Comparison of ENCODE assay signal across 11 cellular contexts in the genomic region with DNA sequence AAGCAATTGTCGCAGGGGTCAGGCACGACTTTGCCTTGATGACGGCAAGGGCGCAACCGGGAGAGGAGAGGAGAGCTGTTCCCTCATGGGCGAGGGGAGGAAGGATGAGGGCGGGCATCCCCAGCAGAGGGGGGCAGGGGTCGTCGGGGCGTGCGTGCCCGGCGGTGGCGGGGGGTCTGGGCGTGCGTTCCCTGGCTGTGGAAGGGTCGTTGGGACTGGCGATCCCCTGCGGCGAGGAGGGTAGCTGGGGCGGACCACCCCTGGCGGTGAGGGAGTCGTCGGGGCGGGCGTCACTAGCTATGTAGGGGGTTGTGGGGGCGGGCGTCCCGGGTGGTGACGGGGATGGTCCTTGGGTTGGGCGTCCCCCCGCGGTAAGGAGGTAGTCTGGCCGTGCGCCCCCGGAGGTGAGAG. TPM values are rescaled to one million over a fixed set of nuclear protein-coding genes. Genes with fewer than 3 reads are reported as not detected.
A peak's percentile ranks its signal among the peaks of the same experiment; 100 is the strongest.
DNase-seq lines count a peak whose midpoint lies in the region; ATAC-seq, FAIRE-seq and TF ChIP-seq lines count a peak whose summit lies in the region.
"Had no signal": no experiment of that assay in that cellular context is flagged by ENCODE, and none has a peak within 500 bp of the region (broad histone marks: within the 10 kb centered on the region; RNA-seq: fewer than 3 reads in every experiment).

No MANE protein-coding gene starts in this region.

- H4K20me1 ChIP-seq in neural cell (ENCODE audit: insufficient read depth), result no peaks in the 10 kb centered on the region

- no peaks in the 10 kb centered on the region for H3K9me3 ChIP-seq in CD4-positive, CD25-positive, alpha-beta regulatory T cell (ENCODE audit: control insufficient read depth in 2 of 2, low read length in 2 of 2)
- H3K9me3 ChIP-seq in breast epithelium, result no peaks in the 10 kb centered on the region
- H3K9me3 ChIP-seq in neural cell (ENCODE audit: low read length), result peaks cover 8% of the 10 kb centered on the region

- peaks cover 0 to 47% (median 20%) of the 10 kb centered on the region in 4 donors for H3K4me1 Mint-ChIP-seq in CD4-positive, CD25-positive, alpha-beta regulatory T cell

- peaks cover 9% of the 10 kb centered on the region for H3K27me3 ChIP-seq in CD4-positive, CD25-positive, alpha-beta regulatory T cell (ENCODE audit: control insufficient read depth, insufficient read depth, low read length)
- peaks cover 25 to 68% of the 10 kb centered on the region in 2 donors for H3K27me3 ChIP-seq in breast epithelium
- peaks cover 93% of the 10 kb centered on the region for H3K27me3 ChIP-seq in neural cell (ENCODE audit: insufficient read depth, low read depth, low read length)

- H3K79me2 ChIP-seq in neural cell (replicated peaks; ENCODE audit: insufficient read depth, low read length), result no peaks in the 10 kb centered on the region

- no peak overlapping the region for H3K4me3 ChIP-seq in CD4-positive, CD25-positive, alpha-beta regulatory T cell (ENCODE audit: low read depth, low read length)
- H3K4me3 ChIP-seq in breast epithelium (peak overlapping the region; percentile 34 to 61 (median 40)), neural cell (ENCODE audit: low read length) (peak overlapping the region; percentile 57)

- no peak for TF ChIP-seq EP300 in neural cell (conservative IDR thresholded peaks at IDR 0.05; ENCODE audit: poor library complexity, severe bottlenecking)

- H3K4me2 ChIP-seq in neural cell (ENCODE audit: low read length), result no peak overlapping the region

- DNase-seq in CD4-positive, CD25-positive, alpha-beta regulatory T cell, result no peak
- no peak for DNase-seq in HTR-8/SVneo (ENCODE audit: insufficient read length, low spot score)
- no peak for DNase-seq in breast epithelium (ENCODE audit: low spot score in 2 of 2)
- DNase-seq in amygdala (lab: John Stamatoyannopoulos, UW), result no peak
- DNase-seq in NCI-H2196 (lab: John Stamatoyannopoulos, UW; ENCODE audit: unreplicated experiment), result no peak
- DNase-seq: DND-41; stimulated activated CD4-positive, alpha-beta T cell treated with anti-CD3 and anti-CD28 coated beads, Interleukin-1b, Interleukin-23, amount 100 ng/mL, for 48 hours had no signal

- FAIRE-seq in HTR-8/SVneo (lab: Jason Lieb, UNC), result peak; percentile 58

- H3K4me1 ChIP-seq in CD4-positive, CD25-positive, alpha-beta regulatory T cell (ENCODE audit: control insufficient read depth, insufficient read depth, low read length, poor library complexity, severe bottlenecking), result peaks cover 43% of the 10 kb centered on the region
- peaks cover 7 to 23% of the 10 kb centered on the region in 2 donors for H3K4me1 ChIP-seq in breast epithelium

- intact Hi-C loops in breast epithelium (cut with DNase I; ENCODE audit: low total_unique reads), result no loop called here

- H3K27ac Mint-ChIP-seq in CD4-positive, CD25-positive, alpha-beta regulatory T cell, result peak overlapping the region in 1 of 3 donors; percentile 48

- H3K9me3 Mint-ChIP-seq in CD4-positive, CD25-positive, alpha-beta regulatory T cell, result peaks cover 0 to 5% (median 0%) of the 10 kb centered on the region in 7 donors

- no peak for ATAC-seq in CD4-positive, CD25-positive, alpha-beta regulatory T cell (ENCODE audit: low read depth in 2 of 2)
- ATAC-seq in HG02759 (IDR thresholded peaks at IDR 0.05; ENCODE audit: unreplicated experiment), result no peak
- no peak for ATAC-seq in HG02885 (IDR thresholded peaks at IDR 0.05; ENCODE audit: poor library complexity, unreplicated experiment)

- H3F3A ChIP-seq in neural cell (ENCODE audit: insufficient read depth, low read length, poor library complexity, severe bottlenecking), result no peaks in the 10 kb centered on the region

- no peak overlapping the region for H3K9ac ChIP-seq in neural cell (ENCODE audit: low read length)

- TF ChIP-seq CTCF in breast epithelium (IDR thresholded peaks at IDR 0.05) (no peak), neural cell (IDR thresholded peaks at IDR 0.05; ENCODE audit: poor library complexity, severe bottlenecking) (no peak)

- H2AFZ ChIP-seq in neural cell (ENCODE audit: low read depth, low read length), result no peak overlapping the region

- peak overlapping the region in 3 of 4 donors; percentile 72 to 91 (median 84) for H3K4me3 Mint-ChIP-seq in CD4-positive, CD25-positive, alpha-beta regulatory T cell

- H3K9me2 ChIP-seq in neural cell (ENCODE audit: insufficient read depth, low read length), result no peaks in the 10 kb centered on the region

- TF ChIP-seq POLR2A in breast epithelium (IDR thresholded peaks at IDR 0.05), result no peak

- H3K27ac ChIP-seq in CD4-positive, CD25-positive, alpha-beta regulatory T cell (ENCODE audit: insufficient read depth, low read length, poor library complexity, severe bottlenecking), result no peak overlapping the region
- no peak overlapping the region for H3K27ac ChIP-seq in breast epithelium
- no peak overlapping the region for H3K27ac ChIP-seq in neural cell (ENCODE audit: low read length)
- H3K27ac ChIP-seq: VCaP had no signal

- H3K36me3 ChIP-seq in CD4-positive, CD25-positive, alpha-beta regulatory T cell (ENCODE audit: control insufficient read depth, insufficient read depth, low read length), result no peaks in the 10 kb centered on the region
- no peaks in the 10 kb centered on the region for H3K36me3 ChIP-seq in breast epithelium
- no peaks in the 10 kb centered on the region for H3K36me3 ChIP-seq in neural cell (ENCODE audit: insufficient read depth, low read length)

- TF ChIP-seq RAD21 in neural cell (conservative IDR thresholded peaks at IDR 0.05), result no peak

- H3K36me3 Mint-ChIP-seq in CD4-positive, CD25-positive, alpha-beta regulatory T cell, result no peaks in the 10 kb centered on the region

- peaks cover 76% of the 10 kb centered on the region for H3K27me3 Mint-ChIP-seq in CD4-positive, CD25-positive, alpha-beta regulatory T cell

TF ChIP-seq in neural cell, 6 proteins besides CTCF, POLR2A, EP300 and RAD21:
- no peak for TF ChIP-seq SMC3 (conservative IDR thresholded peaks at IDR 0.05; ENCODE audit: poor library complexity)
- TF ChIP-seq POLR2AphosphoS5 (IDR thresholded peaks at IDR 0.05), result no peak
- TF ChIP-seq MXI1 (conservative IDR thresholded peaks at IDR 0.05; ENCODE audit: poor library complexity, severe bottlenecking), result no peak
- no peak for TF ChIP-seq TAF1 (IDR thresholded peaks at IDR 0.05; ENCODE audit: low read depth)
- no peak for TF ChIP-seq EZH2 (IDR thresholded peaks at IDR 0.05; ENCODE audit: borderline replicate concordance, insufficient read depth, low read length, poor library complexity, severe bottlenecking)
- TF ChIP-seq, protein P1, sequence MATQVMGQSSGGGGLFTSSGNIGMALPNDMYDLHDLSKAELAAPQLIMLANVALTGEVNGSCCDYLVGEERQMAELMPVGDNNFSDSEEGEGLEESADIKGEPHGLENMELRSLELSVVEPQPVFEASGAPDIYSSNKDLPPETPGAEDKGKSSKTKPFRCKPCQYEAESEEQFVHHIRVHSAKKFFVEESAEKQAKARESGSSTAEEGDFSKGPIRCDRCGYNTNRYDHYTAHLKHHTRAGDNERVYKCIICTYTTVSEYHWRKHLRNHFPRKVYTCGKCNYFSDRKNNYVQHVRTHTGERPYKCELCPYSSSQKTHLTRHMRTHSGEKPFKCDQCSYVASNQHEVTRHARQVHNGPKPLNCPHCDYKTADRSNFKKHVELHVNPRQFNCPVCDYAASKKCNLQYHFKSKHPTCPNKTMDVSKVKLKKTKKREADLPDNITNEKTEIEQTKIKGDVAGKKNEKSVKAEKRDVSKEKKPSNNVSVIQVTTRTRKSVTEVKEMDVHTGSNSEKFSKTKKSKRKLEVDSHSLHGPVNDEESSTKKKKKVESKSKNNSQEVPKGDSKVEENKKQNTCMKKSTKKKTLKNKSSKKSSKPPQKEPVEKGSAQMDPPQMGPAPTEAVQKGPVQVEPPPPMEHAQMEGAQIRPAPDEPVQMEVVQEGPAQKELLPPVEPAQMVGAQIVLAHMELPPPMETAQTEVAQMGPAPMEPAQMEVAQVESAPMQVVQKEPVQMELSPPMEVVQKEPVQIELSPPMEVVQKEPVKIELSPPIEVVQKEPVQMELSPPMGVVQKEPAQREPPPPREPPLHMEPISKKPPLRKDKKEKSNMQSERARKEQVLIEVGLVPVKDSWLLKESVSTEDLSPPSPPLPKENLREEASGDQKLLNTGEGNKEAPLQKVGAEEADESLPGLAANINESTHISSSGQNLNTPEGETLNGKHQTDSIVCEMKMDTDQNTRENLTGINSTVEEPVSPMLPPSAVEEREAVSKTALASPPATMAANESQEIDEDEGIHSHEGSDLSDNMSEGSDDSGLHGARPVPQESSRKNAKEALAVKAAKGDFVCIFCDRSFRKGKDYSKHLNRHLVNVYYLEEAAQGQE (IDR thresholded peaks at IDR 0.05; ENCODE audit: borderline replicate concordance), result no peak

RNA-seq across cellular contexts. Expression of a gene that starts 1.7 kb away (rescaled TPM):
- not detected for total RNA-seq in CD4-positive, CD25-positive, alpha-beta regulatory T cell
- not detected for polyA plus RNA-seq in CD4-positive, CD25-positive, alpha-beta regulatory T cell
- total RNA-seq in breast epithelium, result 1 to 10 TPM; 1.0 to 4.9 (median 2.2) TPM
- polyA plus RNA-seq in neural cell, result not detected in 2 replicates
- not detected in 2 replicates for polyA minus RNA-seq in neural cell

RNA-seq across cellular contexts. Expression of a gene that starts 42.3 kb away (rescaled TPM):
- total RNA-seq in CD4-positive, CD25-positive, alpha-beta regulatory T cell, result 140 TPM
- 10 to 100 TPM in 2 of 4 donors, 1 to 10 TPM in 2; 8.6 to 11.9 (median 9.8) TPM for polyA plus RNA-seq in CD4-positive, CD25-positive, alpha-beta regulatory T cell
- total RNA-seq in breast epithelium, result 10 to 100 TPM; 59.8 to 83.6 (median 75.2) TPM
- 39.3 and 44.8 TPM in 2 replicates for polyA plus RNA-seq in neural cell
- polyA minus RNA-seq in neural cell, result 66.8 and 67.9 TPM in 2 replicates
